In genomic region chr4:158163941-158164665, GRCh38 we compare ENCODE assay signal across 11 cellular contexts. TPM values are rescaled to one million over a fixed set of nuclear protein-coding genes. Genes with fewer than 3 reads are reported as not detected.
A peak's percentile ranks its signal among the peaks of the same experiment; 100 is the strongest.
DNase-seq lines count a peak whose midpoint lies in the region; ATAC-seq, FAIRE-seq and TF ChIP-seq lines count a peak whose summit lies in the region.
"Had no signal": no experiment of that assay in that cellular context is flagged by ENCODE, and none has a peak within 500 bp of the region (broad histone marks: within the 10 kb centered on the region; RNA-seq: fewer than 3 reads in every experiment).

No MANE protein-coding gene starts in this region.

- H3K4me2 ChIP-seq in astrocyte (ENCODE audit: low read length) = peak overlapping the region; percentile 42

- H3K27ac ChIP-seq in astrocyte (ENCODE audit: low read depth, low read length) = no peak overlapping the region
- peak overlapping the region in 3 of 4 donors; percentile 21 to 43 (median 24) for H3K27ac ChIP-seq in gastroesophageal sphincter
- no peak overlapping the region for H3K27ac ChIP-seq in psoas muscle

- H3K9me3 Mint-ChIP-seq in CD14-positive monocyte (no peaks in the 10 kb centered on the region), astrocyte (ENCODE audit: unreplicated experiment) (no peaks in the 10 kb centered on the region), HFFc6 (no peaks in the 10 kb centered on the region)

- TF ChIP-seq CTCF in CD14-positive monocyte (IDR thresholded peaks at IDR 0.05) = no peak
- no peak for TF ChIP-seq CTCF in astrocyte (IDR thresholded peaks at IDR 0.05; ENCODE audit: insufficient read depth, low read depth, low read length)
- no peak for TF ChIP-seq CTCF in gastroesophageal sphincter (IDR thresholded peaks at IDR 0.05)
- TF ChIP-seq CTCF in psoas muscle (IDR thresholded peaks at IDR 0.05) = no peak
- TF ChIP-seq CTCF in HFFc6 (IDR thresholded peaks at IDR 0.05) = no peak

- H3K27ac Mint-ChIP-seq in CD14-positive monocyte (peak overlapping the region in 4 of 7 donors; percentile 29 to 78 (median 43)), astrocyte (ENCODE audit: unreplicated experiment) (no peak overlapping the region), HFFc6 (no peak overlapping the region)

- WGBS in gastroesophageal sphincter (ENCODE audit: low coverage in 1 of 2), 2 donors = 15 to 47% methylated on average over 3 to 7 of the region's 8 CpGs
- WGBS in psoas muscle, 3 donors = 54 to 59% (median 56%) methylated on average over 8 of the region's 8 CpGs

- no peak overlapping the region for H3K4me3 ChIP-seq in astrocyte (ENCODE audit: insufficient read depth, low read depth, low read length)
- peak overlapping the region in 1 of 2 donors; percentile 58 for H3K4me3 ChIP-seq in gastroesophageal sphincter
- H3K4me3 ChIP-seq in psoas muscle = peak overlapping the region; percentile 5

- H3K36me3 Mint-ChIP-seq in CD14-positive monocyte (peaks cover 36 to 56% of the 10 kb centered on the region in 2 donors), astrocyte (ENCODE audit: low read depth, unreplicated experiment) (peaks cover 2% of the 10 kb centered on the region), HFFc6 (ENCODE audit: low read depth) (no peaks in the 10 kb centered on the region)

- H3K4me1 ChIP-seq in astrocyte (ENCODE audit: insufficient read depth, low read length) = peaks cover 26% of the 10 kb centered on the region
- H3K4me1 ChIP-seq in gastroesophageal sphincter = peaks cover 0 to 47% (median 0%) of the 10 kb centered on the region in 3 donors
- H3K4me1 ChIP-seq in psoas muscle = peaks cover 10% of the 10 kb centered on the region

- H4K20me1 ChIP-seq in astrocyte (ENCODE audit: insufficient read depth, low read length) = no peaks in the 10 kb centered on the region

- intact Hi-C loops in CD14-positive monocyte (cut with micrococcal nuclease) = loop anchor here in 1 of 2 donors (10.0 kb wide), 1 partner anchor 169 kb away; no protein-coding TSS in a partner anchor
- intact Hi-C loops in psoas muscle (cut with DNase I) = no loop called here

- ATAC-seq in gastroesophageal sphincter = no peak
- ATAC-seq in psoas muscle = no peak
- no peak for ATAC-seq in HG02610 (IDR thresholded peaks at IDR 0.05; ENCODE audit: unreplicated experiment)
- no peak for ATAC-seq in HG02588 (IDR thresholded peaks at IDR 0.05; ENCODE audit: unreplicated experiment)
- ATAC-seq in HG03159 (IDR thresholded peaks at IDR 0.05; ENCODE audit: unreplicated experiment) = no peak

- H3K9ac ChIP-seq in astrocyte (ENCODE audit: low read length) = no peak overlapping the region

- peak overlapping the region; percentile 29 for H2AFZ ChIP-seq in astrocyte (ENCODE audit: low read depth, low read length)

- H3K36me3 ChIP-seq in astrocyte (ENCODE audit: insufficient read depth, low read length) = no peaks in the 10 kb centered on the region
- no peaks in the 10 kb centered on the region for H3K36me3 ChIP-seq in gastroesophageal sphincter
- no peaks in the 10 kb centered on the region for H3K36me3 ChIP-seq in psoas muscle (ENCODE audit: insufficient read depth in 1 of 2, low read depth in 1 of 2)

- no peaks in the 10 kb centered on the region for H3K27me3 ChIP-seq in astrocyte (ENCODE audit: insufficient read depth, low read length)
- H3K27me3 ChIP-seq in gastroesophageal sphincter = no peaks in the 10 kb centered on the region
- H3K27me3 ChIP-seq in psoas muscle (ENCODE audit: insufficient read depth in 3 of 3, low read length in 2 of 3) = no peaks in the 10 kb centered on the region

- TF ChIP-seq EP300 in gastroesophageal sphincter (IDR thresholded peaks at IDR 0.05) = no peak

- TF ChIP-seq POLR2A in gastroesophageal sphincter (IDR thresholded peaks at IDR 0.05) = no peak

- H3K27me3 Mint-ChIP-seq in CD14-positive monocyte (ENCODE audit: low read depth in 3 of 3) (no peaks in the 10 kb centered on the region), astrocyte (ENCODE audit: low read depth, unreplicated experiment) (no peaks in the 10 kb centered on the region), HFFc6 (ENCODE audit: insufficient read depth) (no peaks in the 10 kb centered on the region)

- DNase-seq in CD14-positive monocyte (ENCODE audit: low spot score) (no peak), astrocyte (ENCODE audit: low read depth) (no peak), psoas muscle (no peak), HFFc6 (no peak)
- DNase-seq: ACHN, cortex of kidney, NCI-H2171 had no signal

- H3K4me1 Mint-ChIP-seq in CD14-positive monocyte = peaks cover 88% of the 10 kb centered on the region
- H3K4me1 Mint-ChIP-seq in astrocyte (ENCODE audit: low read depth, unreplicated experiment) = peaks cover 34% of the 10 kb centered on the region
- H3K4me1 Mint-ChIP-seq in HFFc6 (ENCODE audit: low read depth) = peaks cover 36% of the 10 kb centered on the region

- peak overlapping the region in 1 of 2 donors; percentile 23 for H3K4me3 Mint-ChIP-seq in CD14-positive monocyte
- no peak overlapping the region for H3K4me3 Mint-ChIP-seq in astrocyte (ENCODE audit: unreplicated experiment)
- no peak overlapping the region for H3K4me3 Mint-ChIP-seq in HFFc6

- no peak for FAIRE-seq in astrocyte (lab: Jason Lieb, UNC)

- H3K79me2 ChIP-seq in astrocyte (ENCODE audit: insufficient read depth, low read length) = no peaks in the 10 kb centered on the region

- H3K9me3 ChIP-seq in astrocyte (ENCODE audit: insufficient read depth, low read depth, low read length) (no peaks in the 10 kb centered on the region), gastroesophageal sphincter (no peaks in the 10 kb centered on the region), psoas muscle (no peaks in the 10 kb centered on the region)

RNA-seq across cellular contexts. Expression of gene GASK1B, which starts 8.7 kb away (rescaled TPM):
- polyA plus RNA-seq in CD14-positive monocyte (100 to 1,000 TPM in 1 of 2 donors, 10 to 100 TPM in 1; 82.2 to 106 TPM), psoas muscle (1 to 10 TPM; 2.6 to 5.4 (median 3.2) TPM)
- total RNA-seq in astrocyte (25.8 and 34.2 TPM in 2 replicates), gastroesophageal sphincter (10 to 100 TPM; 33.8 to 66.6 (median 42.0) TPM), psoas muscle (10 to 100 TPM in 1 of 4 donors, 1 to 10 TPM in 3; 5.3 to 16.7 (median 8.0) TPM)
- 1 to 10 TPM; 1.7 to 8.5 (median 6.9) TPM for total RNA-seq in HFFc6 (2021; fragmentation: NEBNext Ultra II Directional; extraction: Animal tissue kit (Norgen Biotek cat#: 25700))

RNA-seq across cellular contexts. Expression of gene TMEM144, which starts 46.2 kb away (rescaled TPM):
- polyA plus RNA-seq in CD14-positive monocyte (1 to 10 TPM; 1.0 to 1.5 TPM), psoas muscle (1 to 10 TPM in 2 of 3 donors, under 1 TPM in 1; 0.53 to 1.2 (median 1.0) TPM)
- total RNA-seq in astrocyte (5.6 and 7.6 TPM in 2 replicates), gastroesophageal sphincter (10 to 100 TPM in 1 of 4 donors, 1 to 10 TPM in 3; 3.9 to 13.4 (median 6.3) TPM), psoas muscle (1 to 10 TPM in 3 of 4 donors, under 1 TPM in 1; 0.88 to 1.9 (median 1.4) TPM)
- under 1 TPM in 5 of 6 experiments, not detected in 1; 0.18 to 0.34 (median 0.29) TPM for total RNA-seq in HFFc6 (2021; fragmentation: NEBNext Ultra II Directional; extraction: Animal tissue kit (Norgen Biotek cat#: 25700))

Comparison
In these comparisons a context has a peak if more than half of its experiments do, and no peak if none do; other contexts are left out.
1. H3K27ac Mint-ChIP-seq: peak in CD14-positive monocyte (4 of 7); none in astrocyte (single experiment) and HFFc6 (single experiment).
2. H3K27ac ChIP-seq: peak in gastroesophageal sphincter (3 of 4); none in astrocyte (single experiment) and psoas muscle (single experiment).